Comparison of ENCODE assay signal across 1 cellular context in the genomic region with DNA sequence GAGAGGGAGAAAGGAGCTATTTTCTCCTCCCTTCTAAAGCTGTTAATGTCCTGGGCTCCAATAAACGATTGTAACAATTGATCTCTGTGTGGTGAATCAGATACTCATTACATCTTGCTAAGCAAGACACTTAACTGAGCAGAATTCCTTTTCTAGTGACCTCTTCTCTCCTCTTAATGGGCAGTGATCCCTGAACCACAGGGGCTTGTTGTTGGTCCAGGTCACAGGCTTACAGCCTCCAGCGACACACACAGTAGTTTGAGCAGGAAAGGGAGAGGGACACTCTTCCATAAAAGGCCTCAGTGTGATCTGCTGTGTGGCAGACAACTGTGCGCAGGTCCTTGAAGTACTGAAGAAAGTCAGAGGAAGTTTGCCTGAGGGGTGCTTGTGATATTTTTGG.
A peak's percentile ranks its signal among the peaks of the same experiment; 100 is the strongest.
TF ChIP-seq lines count a peak whose summit lies in the region.

No MANE protein-coding gene starts in this region.

TF ChIP-seq in H1, 55 proteins besides CTCF, POLR2A, EP300 and RAD21 (continued from another document):
- TF ChIP-seq NANOG (IDR thresholded peaks at IDR 0.05; ENCODE audit: insufficient read depth, low read depth, low read length, poor library complexity, severe bottlenecking), result peak; percentile 16
- no peak for TF ChIP-seq SIX5 (IDR thresholded peaks at IDR 0.05; ENCODE audit: low read depth, low read length)
- TF ChIP-seq EGR1 (IDR thresholded peaks at IDR 0.05; ENCODE audit: borderline replicate concordance, low read depth, low read length), result no peak
